In genomic region chr7:129224251-129225205, GRCh38 we compare ENCODE assay signal across 1 cellular context.
TF ChIP-seq lines count a peak whose summit lies in the region.

Gene AHCYL2, plus strand, starts transcription at chr7:129225030.

TF ChIP-seq in K562, 482 proteins besides CTCF, POLR2A, EP300 and RAD21 (continued from another document and continues in another):
- TF ChIP-seq IFI16 (CRISPR knock-in tag; IDR thresholded peaks at IDR 0.05) = no peak
- peak; percentile 97 for TF ChIP-seq SPI1 (IDR thresholded peaks at IDR 0.05; ENCODE audit: borderline replicate concordance, low read depth, low read length)
- peak; percentile 94 for TF ChIP-seq HES1 (IDR thresholded peaks at IDR 0.05; ENCODE audit: low read depth)
- TF ChIP-seq MCM3 (IDR thresholded peaks at IDR 0.05) = no peak
- TF ChIP-seq ZNF311 (CRISPR knock-in tag; IDR thresholded peaks at IDR 0.05) = peak; percentile 69; the same call in 1 of the 2 replicates
- TF ChIP-seq, protein P1, sequence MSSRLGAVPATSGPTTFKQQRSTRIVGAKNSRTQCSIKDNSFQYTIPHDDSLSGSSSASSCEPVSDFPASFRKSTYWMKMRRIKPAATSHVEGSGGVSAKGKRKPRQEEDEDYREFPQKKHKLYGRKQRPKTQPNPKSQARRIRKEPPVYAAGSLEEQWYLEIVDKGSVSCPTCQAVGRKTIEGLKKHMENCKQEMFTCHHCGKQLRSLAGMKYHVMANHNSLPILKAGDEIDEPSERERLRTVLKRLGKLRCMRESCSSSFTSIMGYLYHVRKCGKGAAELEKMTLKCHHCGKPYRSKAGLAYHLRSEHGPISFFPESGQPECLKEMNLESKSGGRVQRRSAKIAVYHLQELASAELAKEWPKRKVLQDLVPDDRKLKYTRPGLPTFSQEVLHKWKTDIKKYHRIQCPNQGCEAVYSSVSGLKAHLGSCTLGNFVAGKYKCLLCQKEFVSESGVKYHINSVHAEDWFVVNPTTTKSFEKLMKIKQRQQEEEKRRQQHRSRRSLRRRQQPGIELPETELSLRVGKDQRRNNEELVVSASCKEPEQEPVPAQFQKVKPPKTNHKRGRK (tag; IDR thresholded peaks at IDR 0.05) = no peak
- 0 out of 2 replicates have a peak, but pooled peaks have one; percentile 50 for TF ChIP-seq ZNF41 (CRISPR knock-in tag; conservative IDR thresholded peaks at IDR 0.05)
- TF ChIP-seq, protein P2, sequence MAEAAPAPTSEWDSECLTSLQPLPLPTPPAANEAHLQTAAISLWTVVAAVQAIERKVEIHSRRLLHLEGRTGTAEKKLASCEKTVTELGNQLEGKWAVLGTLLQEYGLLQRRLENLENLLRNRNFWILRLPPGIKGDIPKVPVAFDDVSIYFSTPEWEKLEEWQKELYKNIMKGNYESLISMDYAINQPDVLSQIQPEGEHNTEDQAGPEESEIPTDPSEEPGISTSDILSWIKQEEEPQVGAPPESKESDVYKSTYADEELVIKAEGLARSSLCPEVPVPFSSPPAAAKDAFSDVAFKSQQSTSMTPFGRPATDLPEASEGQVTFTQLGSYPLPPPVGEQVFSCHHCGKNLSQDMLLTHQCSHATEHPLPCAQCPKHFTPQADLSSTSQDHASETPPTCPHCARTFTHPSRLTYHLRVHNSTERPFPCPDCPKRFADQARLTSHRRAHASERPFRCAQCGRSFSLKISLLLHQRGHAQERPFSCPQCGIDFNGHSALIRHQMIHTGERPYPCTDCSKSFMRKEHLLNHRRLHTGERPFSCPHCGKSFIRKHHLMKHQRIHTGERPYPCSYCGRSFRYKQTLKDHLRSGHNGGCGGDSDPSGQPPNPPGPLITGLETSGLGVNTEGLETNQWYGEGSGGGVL (CRISPR knock-in tag; IDR thresholded peaks at IDR 0.05) = no peak
- no peak for TF ChIP-seq ZNF274 (IDR thresholded peaks at IDR 0.05; ENCODE audit: borderline replicate concordance, low read depth, low read length)
- peak; percentile 97 for TF ChIP-seq ZNF143 (CRISPR knock-in tag; IDR thresholded peaks at IDR 0.05)
- peak in 1 of 2 experiments; percentile 78; a peak in 2 of 4 replicates for TF ChIP-seq RCOR1 (IDR thresholded peaks at IDR 0.05; ENCODE audit: borderline replicate concordance in 1 of 2, low read depth in 2 of 2, low read length in 2 of 2)
- TF ChIP-seq NCOR1 (IDR thresholded peaks at IDR 0.05) = no peak
- TF ChIP-seq SUPT5H (IDR thresholded peaks at IDR 0.05) = peak; percentile 72; the same call in 1 of the 2 replicates
- TF ChIP-seq ADNP (tag; IDR thresholded peaks at IDR 0.05) = no peak
- peak; percentile 80 for TF ChIP-seq RBBP5 (IDR thresholded peaks at IDR 0.05; ENCODE audit: borderline replicate concordance, insufficient read depth, low read length, poor library complexity, severe bottlenecking)
- TF ChIP-seq CEBPZ (IDR thresholded peaks at IDR 0.05; ENCODE audit: borderline replicate concordance, low read depth, low read length) = no peak
- peak; percentile 81; the same call in 1 of the 2 replicates for TF ChIP-seq SMAD3 (CRISPR knock-in tag; conservative IDR thresholded peaks at IDR 0.05)
- no peak for TF ChIP-seq NCOA6 (IDR thresholded peaks at IDR 0.05)
- peak; percentile 79 for TF ChIP-seq ZFX (CRISPR knock-in tag; IDR thresholded peaks at IDR 0.05)
- TF ChIP-seq NR0B1 (IDR thresholded peaks at IDR 0.05; ENCODE audit: partially characterized antibody) = no peak
- no peak for TF ChIP-seq ZNF444 (CRISPR knock-in tag; IDR thresholded peaks at IDR 0.05)
- TF ChIP-seq, protein P3, sequence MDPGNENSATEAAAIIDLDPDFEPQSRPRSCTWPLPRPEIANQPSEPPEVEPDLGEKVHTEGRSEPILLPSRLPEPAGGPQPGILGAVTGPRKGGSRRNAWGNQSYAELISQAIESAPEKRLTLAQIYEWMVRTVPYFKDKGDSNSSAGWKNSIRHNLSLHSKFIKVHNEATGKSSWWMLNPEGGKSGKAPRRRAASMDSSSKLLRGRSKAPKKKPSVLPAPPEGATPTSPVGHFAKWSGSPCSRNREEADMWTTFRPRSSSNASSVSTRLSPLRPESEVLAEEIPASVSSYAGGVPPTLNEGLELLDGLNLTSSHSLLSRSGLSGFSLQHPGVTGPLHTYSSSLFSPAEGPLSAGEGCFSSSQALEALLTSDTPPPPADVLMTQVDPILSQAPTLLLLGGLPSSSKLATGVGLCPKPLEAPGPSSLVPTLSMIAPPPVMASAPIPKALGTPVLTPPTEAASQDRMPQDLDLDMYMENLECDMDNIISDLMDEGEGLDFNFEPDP (CRISPR knock-in tag; IDR thresholded peaks at IDR 0.05) = peak; percentile 7; the same call in 1 of the 2 replicates
- 0 out of 4 replicates have a peak, but pooled peaks of 1 of the 2 experiments have one; percentile 30 for TF ChIP-seq MLX (CRISPR knock-in tag; conservative IDR thresholded peaks at IDR 0.05)
- 0 out of 2 replicates have a peak, but pooled peaks have one; percentile 4 for TF ChIP-seq ZNF384 (IDR thresholded peaks at IDR 0.05; ENCODE audit: low read depth, low read length)
- TF ChIP-seq BHLHE40 (IDR thresholded peaks at IDR 0.05; ENCODE audit: low read length) = peak; percentile 100
- TF ChIP-seq, protein P4, sequence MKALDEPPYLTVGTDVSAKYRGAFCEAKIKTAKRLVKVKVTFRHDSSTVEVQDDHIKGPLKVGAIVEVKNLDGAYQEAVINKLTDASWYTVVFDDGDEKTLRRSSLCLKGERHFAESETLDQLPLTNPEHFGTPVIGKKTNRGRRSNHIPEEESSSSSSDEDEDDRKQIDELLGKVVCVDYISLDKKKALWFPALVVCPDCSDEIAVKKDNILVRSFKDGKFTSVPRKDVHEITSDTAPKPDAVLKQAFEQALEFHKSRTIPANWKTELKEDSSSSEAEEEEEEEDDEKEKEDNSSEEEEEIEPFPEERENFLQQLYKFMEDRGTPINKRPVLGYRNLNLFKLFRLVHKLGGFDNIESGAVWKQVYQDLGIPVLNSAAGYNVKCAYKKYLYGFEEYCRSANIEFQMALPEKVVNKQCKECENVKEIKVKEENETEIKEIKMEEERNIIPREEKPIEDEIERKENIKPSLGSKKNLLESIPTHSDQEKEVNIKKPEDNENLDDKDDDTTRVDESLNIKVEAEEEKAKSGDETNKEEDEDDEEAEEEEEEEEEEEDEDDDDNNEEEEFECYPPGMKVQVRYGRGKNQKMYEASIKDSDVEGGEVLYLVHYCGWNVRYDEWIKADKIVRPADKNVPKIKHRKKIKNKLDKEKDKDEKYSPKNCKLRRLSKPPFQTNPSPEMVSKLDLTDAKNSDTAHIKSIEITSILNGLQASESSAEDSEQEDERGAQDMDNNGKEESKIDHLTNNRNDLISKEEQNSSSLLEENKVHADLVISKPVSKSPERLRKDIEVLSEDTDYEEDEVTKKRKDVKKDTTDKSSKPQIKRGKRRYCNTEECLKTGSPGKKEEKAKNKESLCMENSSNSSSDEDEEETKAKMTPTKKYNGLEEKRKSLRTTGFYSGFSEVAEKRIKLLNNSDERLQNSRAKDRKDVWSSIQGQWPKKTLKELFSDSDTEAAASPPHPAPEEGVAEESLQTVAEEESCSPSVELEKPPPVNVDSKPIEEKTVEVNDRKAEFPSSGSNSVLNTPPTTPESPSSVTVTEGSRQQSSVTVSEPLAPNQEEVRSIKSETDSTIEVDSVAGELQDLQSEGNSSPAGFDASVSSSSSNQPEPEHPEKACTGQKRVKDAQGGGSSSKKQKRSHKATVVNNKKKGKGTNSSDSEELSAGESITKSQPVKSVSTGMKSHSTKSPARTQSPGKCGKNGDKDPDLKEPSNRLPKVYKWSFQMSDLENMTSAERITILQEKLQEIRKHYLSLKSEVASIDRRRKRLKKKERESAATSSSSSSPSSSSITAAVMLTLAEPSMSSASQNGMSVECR (CRISPR knock-in tag; IDR thresholded peaks at IDR 0.05) = peak; percentile 93; the same call in 1 of the 2 replicates
- peak; percentile 64 for TF ChIP-seq ERF (CRISPR knock-in tag; IDR thresholded peaks at IDR 0.05)
- TF ChIP-seq FOXM1 (IDR thresholded peaks at IDR 0.05; ENCODE audit: low read depth) = peak; percentile 63
- TF ChIP-seq FOXM1 (CRISPR knock-in tag; IDR thresholded peaks at IDR 0.05; ENCODE audit: low read depth) = no peak
- TF ChIP-seq VEZF1 (CRISPR knock-in tag; IDR thresholded peaks at IDR 0.05) = peak; percentile 99
- no peak for TF ChIP-seq TFAM (CRISPR knock-in tag; conservative IDR thresholded peaks at IDR 0.05)
- TF ChIP-seq NRF1 (conservative IDR thresholded peaks at IDR 0.05 in 1 of 2, IDR thresholded peaks at IDR 0.05 in 1 of 2) = peak; percentile 86 to 88
- TF ChIP-seq CUX1 (CRISPR knock-in tag; IDR thresholded peaks at IDR 0.05) = no peak
